In the genomic region with DNA sequence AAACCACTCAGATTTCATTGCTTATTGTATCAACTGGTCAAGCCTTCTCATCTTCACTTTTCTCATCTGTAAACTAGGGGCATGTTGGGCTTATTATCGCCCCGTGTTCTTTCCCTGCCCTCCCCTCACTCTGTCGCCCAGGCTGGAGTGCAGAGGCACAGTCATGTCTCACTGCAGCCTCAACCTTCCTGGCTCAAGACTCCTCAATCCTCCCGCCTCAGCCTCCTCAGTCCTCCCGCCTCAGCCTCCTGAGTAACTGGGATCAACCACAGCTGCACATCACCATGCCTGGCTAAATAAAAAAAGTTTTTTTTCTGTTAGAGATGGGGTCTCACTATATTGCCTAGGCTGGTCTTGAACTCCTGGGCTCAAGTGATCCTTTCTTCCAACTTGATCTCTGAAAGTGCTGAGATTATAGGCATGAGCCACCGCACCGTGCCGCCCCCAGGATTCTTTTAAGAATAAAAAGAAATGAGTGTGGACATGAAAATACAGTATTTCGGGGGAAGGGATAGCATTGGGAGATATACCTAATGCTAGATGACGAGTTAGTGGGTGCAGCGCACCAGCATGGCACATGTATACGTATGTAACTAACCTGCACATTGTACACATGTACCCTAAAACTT, we compare ENCODE assay signal across 2 cellular contexts.
TF ChIP-seq lines count a peak whose summit lies in the region.

No MANE protein-coding gene starts in this region.

TF ChIP-seq in SK-N-SH, 30 proteins besides CTCF, POLR2A, EP300 and RAD21 (continued from another document):
- TF ChIP-seq SIN3A (IDR thresholded peaks at IDR 0.05; ENCODE audit: borderline replicate concordance, low read depth, low read length) (no peak), POLR2AphosphoS5 (IDR thresholded peaks at IDR 0.05; ENCODE audit: low read depth, low read length) (no peak), TCF12 (IDR thresholded peaks at IDR 0.05) (no peak)

TF ChIP-seq in SK-N-SH treated with all-trans-retinoic acid at 6 μM for 48 hours, 23 proteins besides CTCF, POLR2A, EP300 and RAD21:
- no peak for TF ChIP-seq CREB5 (CRISPR knock-in tag; IDR thresholded peaks at IDR 0.05; ENCODE audit: low read depth)
- TF ChIP-seq, protein P1, sequence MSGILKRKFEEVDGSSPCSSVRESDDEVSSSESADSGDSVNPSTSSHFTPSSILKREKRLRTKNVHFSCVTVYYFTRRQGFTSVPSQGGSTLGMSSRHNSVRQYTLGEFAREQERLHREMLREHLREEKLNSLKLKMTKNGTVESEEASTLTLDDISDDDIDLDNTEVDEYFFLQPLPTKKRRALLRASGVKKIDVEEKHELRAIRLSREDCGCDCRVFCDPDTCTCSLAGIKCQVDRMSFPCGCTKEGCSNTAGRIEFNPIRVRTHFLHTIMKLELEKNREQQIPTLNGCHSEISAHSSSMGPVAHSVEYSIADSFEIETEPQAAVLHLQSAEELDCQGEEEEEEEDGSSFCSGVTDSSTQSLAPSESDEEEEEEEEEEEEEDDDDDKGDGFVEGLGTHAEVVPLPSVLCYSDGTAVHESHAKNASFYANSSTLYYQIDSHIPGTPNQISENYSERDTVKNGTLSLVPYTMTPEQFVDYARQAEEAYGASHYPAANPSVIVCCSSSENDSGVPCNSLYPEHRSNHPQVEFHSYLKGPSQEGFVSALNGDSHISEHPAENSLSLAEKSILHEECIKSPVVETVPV (CRISPR knock-in tag; IDR thresholded peaks at IDR 0.05) = no peak
- TF ChIP-seq TSHZ2 (CRISPR knock-in tag; IDR thresholded peaks at IDR 0.05) = no peak
- no peak for TF ChIP-seq ESRRG (CRISPR knock-in tag; IDR thresholded peaks at IDR 0.05)
- no peak for TF ChIP-seq CSDC2 (CRISPR knock-in tag; IDR thresholded peaks at IDR 0.05)
- no peak for TF ChIP-seq BACH2 (CRISPR knock-in tag; IDR thresholded peaks at IDR 0.05; ENCODE audit: borderline replicate concordance)
- no peak for TF ChIP-seq SNAI2 (CRISPR knock-in tag; IDR thresholded peaks at IDR 0.05)
- TF ChIP-seq TOX (CRISPR knock-in tag; IDR thresholded peaks at IDR 0.05; ENCODE audit: borderline replicate concordance) = no peak
- no peak for TF ChIP-seq PATZ1 (CRISPR knock-in tag; IDR thresholded peaks at IDR 0.05; ENCODE audit: borderline replicate concordance)
- TF ChIP-seq ISL1 (CRISPR knock-in tag; IDR thresholded peaks at IDR 0.05) = no peak
- TF ChIP-seq, protein P2, sequence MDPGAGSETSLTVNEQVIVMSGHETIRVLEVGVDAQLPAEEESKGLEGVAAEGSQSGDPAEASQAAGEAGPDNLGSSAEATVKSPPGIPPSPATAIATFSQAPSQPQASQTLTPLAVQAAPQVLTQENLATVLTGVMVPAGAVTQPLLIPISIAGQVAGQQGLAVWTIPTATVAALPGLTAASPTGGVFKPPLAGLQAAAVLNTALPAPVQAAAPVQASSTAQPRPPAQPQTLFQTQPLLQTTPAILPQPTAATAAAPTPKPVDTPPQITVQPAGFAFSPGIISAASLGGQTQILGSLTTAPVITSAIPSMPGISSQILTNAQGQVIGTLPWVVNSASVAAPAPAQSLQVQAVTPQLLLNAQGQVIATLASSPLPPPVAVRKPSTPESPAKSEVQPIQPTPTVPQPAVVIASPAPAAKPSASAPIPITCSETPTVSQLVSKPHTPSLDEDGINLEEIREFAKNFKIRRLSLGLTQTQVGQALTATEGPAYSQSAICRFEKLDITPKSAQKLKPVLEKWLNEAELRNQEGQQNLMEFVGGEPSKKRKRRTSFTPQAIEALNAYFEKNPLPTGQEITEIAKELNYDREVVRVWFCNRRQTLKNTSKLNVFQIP (CRISPR knock-in tag; IDR thresholded peaks at IDR 0.05; ENCODE audit: borderline replicate concordance, low read depth) = no peak
- TF ChIP-seq ZNF565 (CRISPR knock-in tag; conservative IDR thresholded peaks at IDR 0.05; ENCODE audit: low read depth) = no peak
- no peak for TF ChIP-seq ZFP30 (CRISPR knock-in tag; IDR thresholded peaks at IDR 0.05)
- TF ChIP-seq OSR1 (CRISPR knock-in tag; IDR thresholded peaks at IDR 0.05) = no peak
- TF ChIP-seq ZNF70 (CRISPR knock-in tag; IDR thresholded peaks at IDR 0.05) = no peak
- TF ChIP-seq TCF4 (CRISPR knock-in tag; IDR thresholded peaks at IDR 0.05; ENCODE audit: borderline replicate concordance) = no peak
- no peak for TF ChIP-seq GLIS3 (CRISPR knock-in tag; IDR thresholded peaks at IDR 0.05)
- no peak for TF ChIP-seq PPARA (CRISPR knock-in tag; IDR thresholded peaks at IDR 0.05; ENCODE audit: borderline replicate concordance)
- no peak for TF ChIP-seq RARB (CRISPR knock-in tag; IDR thresholded peaks at IDR 0.05)
- TF ChIP-seq ARNTL (CRISPR knock-in tag; IDR thresholded peaks at IDR 0.05; ENCODE audit: borderline replicate concordance, low read depth) = no peak
